Comparison of ENCODE assay signal across 24 cellular contexts in genomic region chr5:173330856-173331206, GRCh38. TPM values are rescaled to one million over a fixed set of nuclear protein-coding genes. Genes with fewer than 3 reads are reported as not detected.
DNase-seq lines count a peak whose midpoint lies in the region; ATAC-seq and TF ChIP-seq lines count a peak whose summit lies in the region.
"Had no signal": no experiment of that assay in that cellular context is flagged by ENCODE, and none has a peak within 500 bp of the region (broad histone marks: within the 10 kb centered on the region; RNA-seq: fewer than 3 reads in every experiment).

No MANE protein-coding gene starts in this region.

- no peak overlapping the region for H3K4ac ChIP-seq in mesendoderm (ENCODE audit: low read depth, low read length)

- no TSS peak for BruUV-seq in Caco-2 (replicated peaks; lab: Mats Ljungman, UMichigan)

- H3K36me3 Mint-ChIP-seq in activated naive CD8-positive, alpha-beta T cell treated with anti-CD3 and anti-CD28 coated beads, Interleukin-2, amount 10 ng/mL, durations not matched to agents 7 days and 5 days: peaks cover 8% of the 10 kb centered on the region
- peaks cover 15% of the 10 kb centered on the region for H3K36me3 Mint-ChIP-seq in activated naive CD8-positive, alpha-beta T cell treated with anti-CD3 and anti-CD28 coated beads, Interleukin-2, amount 50 U/mL, for 24 hours (ENCODE audit: low read depth)
- peaks cover 51% of the 10 kb centered on the region for H3K36me3 Mint-ChIP-seq in Caco-2 (ENCODE audit: insufficient read depth, unreplicated experiment)
- H3K36me3 Mint-ChIP-seq: CD8-positive, alpha-beta memory T cell; stimulated activated memory B cell treated with anti-CD40 and anti-IgM and Interleukin-4, amounts not matched to agents 10 μg/mL and 1 μg/mL and 100 μg/mL, for 72 hours had no signal

- no peaks in the 10 kb centered on the region for H3K79me1 ChIP-seq in mesendoderm (ENCODE audit: low read length)

- no peak for DNase-seq in activated naive CD8-positive, alpha-beta T cell treated with anti-CD3 and anti-CD28 coated beads, Interleukin-2, amount 10 ng/mL, durations not matched to agents 7 days and 5 days
- no peak for DNase-seq in activated naive CD8-positive, alpha-beta T cell treated with anti-CD3 and anti-CD28 coated beads, Interleukin-2, amount 50 U/mL, for 24 hours
- DNase-seq in Caco-2 (no peak), RWPE2 (ENCODE audit: low spot score) (no peak), mesendoderm (no peak), GM10248 (ENCODE audit: extremely low spot score) (no peak)
- no peak for DNase-seq in NK-92 treated with Interleukin-12 subunit alpha and Interleukin-12 subunit beta, amount 100 ng/mL, for 24 hours (lab: John Stamatoyannopoulos, UW)
- DNase-seq: activated CD4-positive, alpha-beta T cell treated with anti-CD3 and anti-CD28 coated beads, Interleukin-2, amount 50 U/mL, for 1 hour; activated naive CD4-positive, alpha-beta T cell; CD8-positive, alpha-beta memory T cell; dorsolateral prefrontal cortex; heart left ventricle; left lung; mucosa of descending colon; NCI-H1105; NCI-H2081; Peyer's patch had no signal

- H2AK5ac ChIP-seq in mesendoderm (ENCODE audit: low read length): no peak overlapping the region

- H3K36me3 ChIP-seq in Caco-2 (ENCODE audit: control insufficient read depth, insufficient read depth, low read length) (no peaks in the 10 kb centered on the region), RWPE2 (ENCODE audit: low read depth) (peaks cover 21% of the 10 kb centered on the region), mesendoderm (ENCODE audit: control insufficient read depth, insufficient read depth, low read length) (no peaks in the 10 kb centered on the region)
- H3K36me3 ChIP-seq: heart left ventricle, left lung, Peyer's patch, prostate gland, SJSA1 had no signal

- intact Hi-C loops in Caco-2 (cut with micrococcal nuclease; ENCODE audit: unreplicated experiment): loop anchor here (1.0 to 5.0 kb wide), 3 partner anchors 16 to 349 kb away; partner anchors contain the start of gene ATP6V0E1

- no peak overlapping the region for H4K8ac ChIP-seq in mesendoderm (ENCODE audit: low read depth, low read length)

- POLR2A ChIA-PET in activated naive CD8-positive, alpha-beta T cell treated with anti-CD3 and anti-CD28 coated beads, Interleukin-2, amount 10 ng/mL, durations not matched to agents 7 days and 5 days (lab: Charles Lee): interaction anchor here (0.7 to 4.9 kb wide), 4 partner anchors 8 to 372 kb away, joined by 3 to 29 read pairs (median 4); partner anchors contain the start of genes ATP6V0E1 and RPL26L1
- POLR2A ChIA-PET in Caco-2 (lab: Charles Lee): interaction anchor here (0.6 to 5.3 kb wide), 7 partner anchors 14 to 671 kb away, joined by 3 to 72 read pairs (median 6); partner anchors contain the start of genes BNIP1 and DUSP1
- POLR2A ChIA-PET in GM10248 (lab: Yijun Ruan, JAX): interaction anchor here (0.6 to 0.9 kb wide), 2 partner anchors 131 to 624 kb away, joined by 3 read pairs; no protein-coding TSS in a partner anchor

- H2BK15ac ChIP-seq in mesendoderm (replicated peaks; ENCODE audit: low read depth): no peak overlapping the region

- H3K4me3 ChIP-seq in Caco-2 (ENCODE audit: low read depth, low read length) (no peak overlapping the region), RWPE2 (ENCODE audit: severe bottlenecking) (no peak overlapping the region), mesendoderm (ENCODE audit: low read length) (no peak overlapping the region)
- H3K4me3 ChIP-seq: GM12878, heart left ventricle, left lung, mucosa of descending colon, Peyer's patch, prostate gland, SJSA1, skin epidermis had no signal

- no peak overlapping the region for H3K18ac ChIP-seq in mesendoderm (ENCODE audit: low read length)

- no peak overlapping the region for H3K27ac Mint-ChIP-seq in activated naive CD8-positive, alpha-beta T cell treated with anti-CD3 and anti-CD28 coated beads, Interleukin-2, amount 10 ng/mL, durations not matched to agents 7 days and 5 days
- no peak overlapping the region for H3K27ac Mint-ChIP-seq in activated naive CD8-positive, alpha-beta T cell treated with anti-CD3 and anti-CD28 coated beads, Interleukin-2, amount 50 U/mL, for 24 hours
- H3K27ac Mint-ChIP-seq in Caco-2 (ENCODE audit: unreplicated experiment): peak overlapping the region; percentile 97
- H3K27ac Mint-ChIP-seq: stimulated activated memory B cell treated with anti-CD40 and anti-IgM and Interleukin-4, amounts not matched to agents 10 μg/mL and 1 μg/mL and 100 μg/mL, for 72 hours had no signal

- H3K4me1 ChIP-seq in Caco-2: peaks cover 19% of the 10 kb centered on the region
- peaks cover 35% of the 10 kb centered on the region for H3K4me1 ChIP-seq in RWPE2 (ENCODE audit: insufficient read depth, poor library complexity, severe bottlenecking)
- peaks cover 6% of the 10 kb centered on the region for H3K4me1 ChIP-seq in mesendoderm (ENCODE audit: control insufficient read depth, low read depth, low read length)

- no peaks in the 10 kb centered on the region for H3K9me3 ChIP-seq in Caco-2
- H3K9me3 ChIP-seq in RWPE2 (ENCODE audit: severe bottlenecking): no peaks in the 10 kb centered on the region
- H3K9me3 ChIP-seq: heart left ventricle, left lung, mucosa of descending colon, Peyer's patch, prostate gland, SJSA1 had no signal

- H3K56ac ChIP-seq in mesendoderm (ENCODE audit: low read length): peak overlapping the region; percentile 34

- H4K5ac ChIP-seq in mesendoderm (ENCODE audit: low read length): no peak overlapping the region

- no peak overlapping the region for H2BK5ac ChIP-seq in mesendoderm (ENCODE audit: low read length)

- no peaks in the 10 kb centered on the region for H3K9me3 Mint-ChIP-seq in activated naive CD8-positive, alpha-beta T cell treated with anti-CD3 and anti-CD28 coated beads, Interleukin-2, amount 10 ng/mL, durations not matched to agents 7 days and 5 days
- H3K9me3 Mint-ChIP-seq in activated naive CD8-positive, alpha-beta T cell treated with anti-CD3 and anti-CD28 coated beads, Interleukin-2, amount 50 U/mL, for 24 hours: peaks cover 5% of the 10 kb centered on the region
- H3K9me3 Mint-ChIP-seq in Caco-2 (ENCODE audit: unreplicated experiment): no peaks in the 10 kb centered on the region
- H3K9me3 Mint-ChIP-seq: central memory CD8-positive, alpha-beta T cell had no signal

- peak overlapping the region; percentile 92 for H3K27ac ChIP-seq in RWPE2 (ENCODE audit: poor library complexity, severe bottlenecking)
- no peak overlapping the region for H3K27ac ChIP-seq in mesendoderm (ENCODE audit: low read depth, low read length)
- H3K27ac ChIP-seq: dorsolateral prefrontal cortex, heart left ventricle, left lung, Peyer's patch, prostate gland, SJSA1, skin epidermis had no signal

- no peak overlapping the region for H3K4me2 ChIP-seq in mesendoderm (ENCODE audit: low read length)

- no peak overlapping the region for H3K9ac ChIP-seq in mesendoderm (ENCODE audit: low read length)

- TF ChIP-seq CTCF in Caco-2 (IDR thresholded peaks at IDR 0.05; ENCODE audit: insufficient read depth in 1 of 2, low read depth in 1 of 2, low read length in 1 of 2, severe bottlenecking in 1 of 2, unreplicated experiment in 1 of 2) (no peak), RWPE2 (IDR thresholded peaks at IDR 0.05; ENCODE audit: poor library complexity, severe bottlenecking) (no peak), GM10248 (IDR thresholded peaks at IDR 0.05; ENCODE audit: control extremely low read depth, extremely low read depth, low read depth, missing control alignments) (no peak)

- H3K79me2 ChIP-seq in mesendoderm (ENCODE audit: control insufficient read depth, insufficient read depth, low read length): peaks cover 18% of the 10 kb centered on the region

- no peak for TF ChIP-seq POLR2A in GM18505 (IDR thresholded peaks at IDR 0.05; ENCODE audit: borderline replicate concordance, extremely low read depth, insufficient read depth, insufficient read length)

- no peaks in the 10 kb centered on the region for H3K27me3 ChIP-seq in Caco-2 (replicated peaks; ENCODE audit: control insufficient read depth, insufficient read depth, low read length)
- H3K27me3 ChIP-seq in RWPE2 (ENCODE audit: insufficient read depth, poor library complexity, severe bottlenecking): no peaks in the 10 kb centered on the region
- H3K27me3 ChIP-seq in mesendoderm (ENCODE audit: insufficient read depth, low read length, poor library complexity): no peaks in the 10 kb centered on the region
- H3K27me3 ChIP-seq: SJSA1 had no signal

- peak overlapping the region; percentile 73 for H3K4me3 Mint-ChIP-seq in activated naive CD8-positive, alpha-beta T cell treated with anti-CD3 and anti-CD28 coated beads, Interleukin-2, amount 10 ng/mL, durations not matched to agents 7 days and 5 days
- H3K4me3 Mint-ChIP-seq in activated naive CD8-positive, alpha-beta T cell treated with anti-CD3 and anti-CD28 coated beads, Interleukin-2, amount 50 U/mL, for 24 hours: no peak overlapping the region
- peak overlapping the region; percentile 91 for H3K4me3 Mint-ChIP-seq in Caco-2 (ENCODE audit: unreplicated experiment)
- H3K4me3 Mint-ChIP-seq: CD8-positive, alpha-beta memory T cell; central memory CD8-positive, alpha-beta T cell; stimulated activated memory B cell treated with anti-CD40 and anti-IgM and Interleukin-4, amounts not matched to agents 10 μg/mL and 1 μg/mL and 100 μg/mL, for 72 hours had no signal

- CTCF ChIA-PET in Caco-2 (lab: Charles Lee) (interaction anchor here (0.8 to 7.1 kb wide), 6 partner anchors 10 to 285 kb away, joined by 3 to 120 read pairs (median 5); no protein-coding TSS in a partner anchor), GM10248 (lab: Yijun Ruan, JAX) (interaction anchor here (0.9 to 9.8 kb wide), 20 partner anchors 12 to 617 kb away, joined by 3 to 210 read pairs (median 4); partner anchors contain the start of gene ATP6V0E1)

- peaks cover 18% of the 10 kb centered on the region for H3K27me3 Mint-ChIP-seq in activated naive CD8-positive, alpha-beta T cell treated with anti-CD3 and anti-CD28 coated beads, Interleukin-2, amount 10 ng/mL, durations not matched to agents 7 days and 5 days
- peaks cover 52% of the 10 kb centered on the region for H3K27me3 Mint-ChIP-seq in activated naive CD8-positive, alpha-beta T cell treated with anti-CD3 and anti-CD28 coated beads, Interleukin-2, amount 50 U/mL, for 24 hours
- H3K27me3 Mint-ChIP-seq in Caco-2 (ENCODE audit: insufficient read depth, unreplicated experiment): no peaks in the 10 kb centered on the region

- H3K23ac ChIP-seq in mesendoderm (ENCODE audit: low read length): no peak overlapping the region

- H3K4me1 Mint-ChIP-seq in activated naive CD8-positive, alpha-beta T cell treated with anti-CD3 and anti-CD28 coated beads, Interleukin-2, amount 10 ng/mL, durations not matched to agents 7 days and 5 days: peaks cover 27% of the 10 kb centered on the region
- H3K4me1 Mint-ChIP-seq in activated naive CD8-positive, alpha-beta T cell treated with anti-CD3 and anti-CD28 coated beads, Interleukin-2, amount 50 U/mL, for 24 hours: peaks cover 28% of the 10 kb centered on the region
- peaks cover 15% of the 10 kb centered on the region for H3K4me1 Mint-ChIP-seq in Caco-2 (ENCODE audit: low read depth, unreplicated experiment)

- no peak for ATAC-seq in activated naive CD8-positive, alpha-beta T cell treated with anti-CD3 and anti-CD28 coated beads, Interleukin-2, amount 10 ng/mL, durations not matched to agents 7 days and 5 days (ENCODE audit: low read depth)
- ATAC-seq in activated naive CD8-positive, alpha-beta T cell treated with anti-CD3 and anti-CD28 coated beads, Interleukin-2, amount 50 U/mL, for 24 hours: no peak
- ATAC-seq in RWPE2 (ENCODE audit: low read depth): no peak
- ATAC-seq in GM18505 (IDR thresholded peaks at IDR 0.05; ENCODE audit: unreplicated experiment): no peak
- ATAC-seq: GM12878; heart left ventricle; left lung; mucosa of descending colon; stimulated activated memory B cell treated with anti-CD40 and anti-IgM and Interleukin-4, amounts not matched to agents 10 μg/mL and 1 μg/mL and 100 μg/mL, for 72 hours had no signal

- no CpG with 5 or more reads among the region's 4 CpGs for WGBS in mesendoderm (ENCODE audit: extremely low coverage, insufficient coverage, low lambda C conversion rate)

- H2BK120ac ChIP-seq in mesendoderm (ENCODE audit: low read depth, low read length): no peak overlapping the region

RNA-seq across cellular contexts. Expression of gene STC2, which starts 2.6 kb away (rescaled TPM):
- 10 to 100 TPM; 10.9 to 14.7 TPM for total RNA-seq in activated naive CD8-positive, alpha-beta T cell treated with anti-CD3 and anti-CD28 coated beads, Interleukin-2, amount 10 ng/mL, durations not matched to agents 7 days and 5 days
- 190 and 224 TPM in 2 replicates for total RNA-seq in Caco-2 (2022)
- polyA plus RNA-seq in mesendoderm (2013, experiment 1 of 2): 23.3 TPM
- 24.9 TPM for polyA plus RNA-seq in mesendoderm (2013, experiment 2 of 2)
- polyA plus RNA-seq: CD8-positive, alpha-beta memory T cell had no signal

Comparison
In these comparisons a context has a peak if more than half of its experiments do, and no peak if none do; other contexts are left out.
1. RNA of gene STC2, which starts 2.6 kb away (total RNA-seq): 190 to 224 TPM in Caco-2; 10.9 to 14.7 TPM in activated naive CD8-positive, alpha-beta T cell treated with anti-CD3 and anti-CD28 coated beads, Interleukin-2, amount 10 ng/mL, durations not matched to agents 7 days and 5 days; every median in the first group is over 10 times any median in the second.